25 cellular contexts compared by ENCODE assay signal in genomic region chr15:87689716-87690115, GRCh38.
"Had no signal": no experiment of that assay in that cellular context is flagged by ENCODE, and none has a peak within 500 bp of the region (broad histone marks: within the 10 kb centered on the region; RNA-seq: fewer than 3 reads in every experiment).

No MANE protein-coding gene starts in this region.

- H3K36me3 Mint-ChIP-seq: activated naive CD8-positive, alpha-beta T cell treated with anti-CD3 and anti-CD28 coated beads for 36 hours; immature natural killer cell; naive B cell; neural progenitor cell; WTC11 had no signal

- H3K9me3 Mint-ChIP-seq: neural progenitor cell had no signal

- H3K27me3 Mint-ChIP-seq: naive B cell had no signal

- ATAC-seq: activated T-cell treated with anti-CD3 and anti-CD28 coated beads, Interleukin-2, amount 50 U/mL, for 72 hours; effector memory CD8-positive, alpha-beta T cell; foreskin keratinocyte; heart left ventricle; WTC11 had no signal

- H3K4me3 Mint-ChIP-seq: activated naive CD8-positive, alpha-beta T cell treated with anti-CD3 and anti-CD28 coated beads for 36 hours; activated T-cell treated with anti-CD3 and anti-CD28 coated beads, Interleukin-2, amount 50 U/mL, for 72 hours; effector memory CD8-positive, alpha-beta T cell; immature natural killer cell; mesothelial cell of epicardium; naive B cell; neural progenitor cell; T-helper 1 cell treated with Interleukin-12 subunit alpha and Interleukin-12 subunit beta and Interleukin-4 antibody, amounts not matched to agents 30 μg/mL and 1 μg/mL, for 36 hours; WTC11 had no signal

- H3K27ac Mint-ChIP-seq: activated naive CD8-positive, alpha-beta T cell treated with anti-CD3 and anti-CD28 coated beads for 36 hours; activated T-cell treated with anti-CD3 and anti-CD28 coated beads, Interleukin-2, amount 50 U/mL, for 72 hours; effector memory CD8-positive, alpha-beta T cell; immature natural killer cell; mesothelial cell of epicardium; naive B cell; neural progenitor cell; T-helper 1 cell treated with Interleukin-12 subunit alpha and Interleukin-12 subunit beta and Interleukin-4 antibody, amounts not matched to agents 30 μg/mL and 1 μg/mL, for 36 hours; WTC11 had no signal

- H3K4me1 Mint-ChIP-seq: immature natural killer cell, mesothelial cell of epicardium, naive B cell, neural progenitor cell had no signal

- DNase-seq: activated CD4-positive, alpha-beta T cell treated with anti-CD3 and anti-CD28 coated beads, Interleukin-2, amount 50 U/mL, for 1 hour; activated naive CD4-positive, alpha-beta T cell; activated naive CD8-positive, alpha-beta T cell treated with anti-CD3 and anti-CD28 coated beads for 36 hours; activated T-cell treated with anti-CD3 and anti-CD28 coated beads for 4 hours; activated T-cell treated with anti-CD3 and anti-CD28 coated beads, Interleukin-2, amount 50 U/mL, for 72 hours; amygdala; caudate nucleus; cortex of kidney; effector memory CD8-positive, alpha-beta T cell; erythroblast; foreskin keratinocyte; heart left ventricle; hypothalamus; immature natural killer cell; kidney; naive B cell; occipital lobe; stimulated activated CD4-positive, alpha-beta T cell treated with anti-CD3 and anti-CD28 coated beads, Interleukin-15, amount 100 ng/mL, for 24 hours; stimulated activated CD4-positive, alpha-beta T cell treated with anti-CD3 and anti-CD28 coated beads, Interleukin-2, amount 100 ng/mL, for 24 hours; stimulated activated naive CD4-positive, alpha-beta T cell; T-helper 9 cell had no signal
